In the genomic region with DNA sequence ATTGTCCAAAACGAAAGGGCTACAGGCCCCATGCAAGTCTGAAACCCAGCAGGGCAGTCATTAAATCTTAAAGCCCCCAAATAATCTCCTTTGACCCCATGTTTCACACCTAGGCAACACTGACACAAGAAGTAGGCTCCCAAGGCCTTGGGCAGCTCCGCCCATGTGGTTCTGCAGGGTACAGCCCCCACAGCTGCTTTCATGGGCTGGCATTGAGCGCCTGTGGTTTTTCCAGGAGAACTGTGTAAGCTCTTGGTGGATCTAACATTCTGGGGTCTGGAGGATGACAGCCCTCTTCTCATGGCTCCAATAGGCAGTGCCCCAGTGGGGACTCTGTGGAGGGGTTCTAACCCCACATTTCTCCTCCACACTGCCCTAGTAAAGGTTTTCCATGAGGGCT, we compare ENCODE assay signal across 7 cellular contexts.
"Had no signal": no experiment of that assay in that cellular context is flagged by ENCODE, and none has a peak within 500 bp of the region (broad histone marks: within the 10 kb centered on the region; RNA-seq: fewer than 3 reads in every experiment).

No MANE protein-coding gene starts in this region.

- FAIRE-seq: G401.6, GM12878, GM12891, GM12892, GM18507, GM19239 had no signal

- DNase-seq: GF-D8 had no signal

- ATAC-seq: GM12878 had no signal

- H3K4me3 ChIP-seq: GM12878 had no signal
